ENCODE assay signal across 9 cellular contexts in genomic region chr1:219798283-219799030, GRCh38.
A peak's percentile ranks its signal among the peaks of the same experiment; 100 is the strongest.
DNase-seq lines count a peak whose midpoint lies in the region; ATAC-seq and TF ChIP-seq lines count a peak whose summit lies in the region.
"Had no signal": no experiment of that assay in that cellular context is flagged by ENCODE, and none has a peak within 500 bp of the region (broad histone marks: within the 10 kb centered on the region; RNA-seq: fewer than 3 reads in every experiment).

No MANE protein-coding gene starts in this region.

- no peaks in the 10 kb centered on the region for H3K79me2 ChIP-seq in Karpas-422 (ENCODE audit: low read length)

- no peaks in the 10 kb centered on the region for H3K36me3 ChIP-seq in Karpas-422 (ENCODE audit: insufficient read depth, low read length)

- H2AFZ ChIP-seq in Karpas-422 (ENCODE audit: low read length), result no peak overlapping the region

- ATAC-seq in GM18858 (IDR thresholded peaks at IDR 0.05; ENCODE audit: unreplicated experiment) (peak; percentile 54), HG02973 (IDR thresholded peaks at IDR 0.05; ENCODE audit: unreplicated experiment) (peak; percentile 67), omental fat pad (ENCODE audit: low FRiP score) (peak; percentile 79)
- ATAC-seq in activated T-helper 17 cell treated with anti-CD3 and anti-CD28 coated beads, Interleukin-2, amount 50 U/mL, for 72 hours (replicated peaks), result peak; percentile 43

- no peak overlapping the region for H3K27ac ChIP-seq in Karpas-422 (ENCODE audit: low read length)

- DNase-seq in omental fat pad (ENCODE audit: low spot score), result no peak
- no peak for DNase-seq in Karpas-422
- no peak for DNase-seq in NCI-H1436 treated with DMSO at 0.1 percent for 48 hours (lab: John Stamatoyannopoulos, UW)
- no peak for DNase-seq in NCI-H2107 treated with DMSO at 0.1 percent for 48 hours (lab: John Stamatoyannopoulos, UW; ENCODE audit: unreplicated experiment)

- no peak overlapping the region for H3K27ac Mint-ChIP-seq in activated T-helper 17 cell treated with anti-CD3 and anti-CD28 coated beads, Interleukin-2, amount 50 U/mL, for 72 hours
- H3K27ac Mint-ChIP-seq: activated T-helper 2 cell treated with anti-CD3 and anti-CD28 coated beads, Interferon-gamma antibody, Interleukin-2, Interleukin-4, amounts not matched to agents 10 μg/mL and 5 μg/mL and 100 μg/mL, durations not matched to agents 14 hours and 24 hours and 36 hours; T-helper 2 cell treated with Interferon-gamma antibody and Interleukin-4, amounts not matched to agents 5 μg/mL and 100 μg/mL, for 36 hours had no signal

- H3K4me1 ChIP-seq in Karpas-422 (ENCODE audit: low read length), result no peaks in the 10 kb centered on the region

- H3K9ac ChIP-seq in Karpas-422 (ENCODE audit: low read length), result no peak overlapping the region

- H3K36me3 Mint-ChIP-seq in activated T-helper 17 cell treated with anti-CD3 and anti-CD28 coated beads, Interleukin-2, amount 50 U/mL, for 72 hours (ENCODE audit: low read depth), result no peaks in the 10 kb centered on the region

- peaks cover 4% of the 10 kb centered on the region for H3K9me3 Mint-ChIP-seq in activated T-helper 17 cell treated with anti-CD3 and anti-CD28 coated beads, Interleukin-2, amount 50 U/mL, for 72 hours
- H3K9me3 Mint-ChIP-seq: activated T-helper 2 cell treated with anti-CD3 and anti-CD28 coated beads, Interferon-gamma antibody, Interleukin-2, Interleukin-4, amounts not matched to agents 10 μg/mL and 5 μg/mL and 100 μg/mL, durations not matched to agents 14 hours and 24 hours and 36 hours; T-helper 2 cell treated with Interferon-gamma antibody and Interleukin-4, amounts not matched to agents 5 μg/mL and 100 μg/mL, for 36 hours had no signal

- TF ChIP-seq CTCF in omental fat pad (IDR thresholded peaks at IDR 0.05), result no peak

- peaks cover 7% of the 10 kb centered on the region for H3K27me3 Mint-ChIP-seq in activated T-helper 17 cell treated with anti-CD3 and anti-CD28 coated beads, Interleukin-2, amount 50 U/mL, for 72 hours

- no peaks in the 10 kb centered on the region for H3K9me2 ChIP-seq in Karpas-422 (replicated peaks; ENCODE audit: insufficient read depth, low read length)

- no peak overlapping the region for H3K4me3 ChIP-seq in Karpas-422 (ENCODE audit: low read length)

- H3K4me3 Mint-ChIP-seq in activated T-helper 17 cell treated with anti-CD3 and anti-CD28 coated beads, Interleukin-2, amount 50 U/mL, for 72 hours, result no peak overlapping the region
- H3K4me3 Mint-ChIP-seq: T-helper 2 cell treated with Interferon-gamma antibody and Interleukin-4, amounts not matched to agents 5 μg/mL and 100 μg/mL, for 36 hours had no signal

- H3K4me2 ChIP-seq in Karpas-422 (ENCODE audit: low read depth, low read length, poor library complexity, severe bottlenecking), result no peak overlapping the region

- no peaks in the 10 kb centered on the region for H3K4me1 Mint-ChIP-seq in activated T-helper 17 cell treated with anti-CD3 and anti-CD28 coated beads, Interleukin-2, amount 50 U/mL, for 72 hours

- no peaks in the 10 kb centered on the region for H3K27me3 ChIP-seq in Karpas-422 (ENCODE audit: low read length)

- H3K9me3 ChIP-seq in Karpas-422 (ENCODE audit: low read length), result no peaks in the 10 kb centered on the region

- no peaks in the 10 kb centered on the region for H4K20me1 ChIP-seq in Karpas-422 (ENCODE audit: insufficient read depth, low read depth, low read length)
